ENCODE assay signal across 8 cellular contexts in genomic region chr15:74375303-74375693, GRCh38. TPM values are rescaled to one million over a fixed set of nuclear protein-coding genes. Genes with fewer than 3 reads are reported as not detected.
DNase-seq lines count a peak whose midpoint lies in the region; ATAC-seq and TF ChIP-seq lines count a peak whose summit lies in the region.

No MANE protein-coding gene starts in this region.

- TF ChIP-seq CTCF in CD8-positive, alpha-beta T cell (IDR thresholded peaks at IDR 0.05), result peak; percentile 59
- TF ChIP-seq CTCF in colonic mucosa (IDR thresholded peaks at IDR 0.05), result peak; percentile 89
- peak; percentile 64 to 87 for TF ChIP-seq CTCF in left lung (IDR thresholded peaks at IDR 0.05)

- no peaks in the 10 kb centered on the region for H3K36me3 ChIP-seq in CD8-positive, alpha-beta T cell (ENCODE audit: insufficient read depth, low read length)
- no peaks in the 10 kb centered on the region for H3K36me3 ChIP-seq in colonic mucosa
- H3K36me3 ChIP-seq in left lung, result no peaks in the 10 kb centered on the region

- H3K27me3 ChIP-seq in CD8-positive, alpha-beta T cell (ENCODE audit: insufficient read depth, low read length), result no peaks in the 10 kb centered on the region
- H3K27me3 ChIP-seq in colonic mucosa (no peaks in the 10 kb centered on the region), left lung (peaks cover 0 to 10% of the 10 kb centered on the region in 2 donors)

- DNase-seq in CD8-positive, alpha-beta T cell, result peak; percentile 62 to 87 (median 81)
- DNase-seq in NCI-H526 treated with DMSO at 0.1 percent for 48 hours (lab: John Stamatoyannopoulos, UW) (peak; percentile 56), colonic mucosa (peak; percentile 89), left lung (peak in 1 of 2 donors; percentile 77)
- DNase-seq in activated CD4-positive, alpha-beta T cell treated with anti-CD3 and anti-CD28 coated beads for 48 hours, result peak; percentile 93
- peak; percentile 67 to 77 (median 76) for DNase-seq in stimulated activated CD4-positive, alpha-beta T cell treated with anti-CD3 and anti-CD28 coated beads, TNF-alpha, amount 100 ng/mL, for 4 hours (ENCODE audit: low read depth in 3 of 3)

- no peak overlapping the region for H3K27ac Mint-ChIP-seq in CD8-positive, alpha-beta T cell

- no peak overlapping the region for H3K4me3 ChIP-seq in CD8-positive, alpha-beta T cell (ENCODE audit: low read depth, low read length)
- H3K4me3 ChIP-seq in colonic mucosa (no peak overlapping the region), left lung (no peak overlapping the region)

- H3K9ac ChIP-seq in colonic mucosa (ENCODE audit: low read depth in 2 of 2, low read length in 2 of 2), result no peak overlapping the region

- intact Hi-C loops in CD8-positive, alpha-beta T cell (cut with DNase I, micrococcal nuclease), result loop anchor here (2.0 to 10.0 kb wide), 4 partner anchors 166 to 830 kb away; partner anchors contain the start of genes ARID3B (in 1 of the 2), C15orf39 (in 1 of the 2) and SCAMP5 (in 1 of the 2)
- intact Hi-C loops in colonic mucosa (cut with DNase I) (loop anchor here (2.0 to 10.0 kb wide), 3 partner anchors 62 to 390 kb away; no protein-coding TSS in a partner anchor), left lung (cut with DNase I) (loop anchor here in 1 of 2 donors (5.0 kb wide), 1 partner anchor 382 kb away; no protein-coding TSS in a partner anchor)

- peak; percentile 23 for ATAC-seq in CD8-positive, alpha-beta T cell
- ATAC-seq in HG03175 (IDR thresholded peaks at IDR 0.05; ENCODE audit: unreplicated experiment) (peak; percentile 54), left lung (peak; percentile 68), GM19324 (IDR thresholded peaks at IDR 0.05; ENCODE audit: low FRiP score, unreplicated experiment) (no peak)

- H3K9me3 ChIP-seq in CD8-positive, alpha-beta T cell (ENCODE audit: low read length), result no peaks in the 10 kb centered on the region
- H3K9me3 ChIP-seq in colonic mucosa (no peaks in the 10 kb centered on the region), left lung (no peaks in the 10 kb centered on the region)

- CTCF ChIA-PET in CD8-positive, alpha-beta T cell (lab: Charles Lee), result interaction anchor here (0.7 to 17.3 kb wide), 19 partner anchors 11 to 406 kb away, joined by 3 to 717 read pairs (median 4); partner anchors contain the start of genes CSK and SEMA7A

- H3K36me3 Mint-ChIP-seq in CD8-positive, alpha-beta T cell, result no peaks in the 10 kb centered on the region

- peaks cover 15% of the 10 kb centered on the region for H3K4me1 ChIP-seq in CD8-positive, alpha-beta T cell (ENCODE audit: insufficient read depth, low read length)
- H3K4me1 ChIP-seq in colonic mucosa (no peaks in the 10 kb centered on the region), left lung (peaks cover 0 to 10% of the 10 kb centered on the region in 2 donors)

- peak overlapping the region; percentile 82 for H3K4me3 Mint-ChIP-seq in CD8-positive, alpha-beta T cell

- peaks cover 2% of the 10 kb centered on the region for H3K27me3 Mint-ChIP-seq in CD8-positive, alpha-beta T cell (ENCODE audit: low read depth)

- no peaks in the 10 kb centered on the region for H3K9me3 Mint-ChIP-seq in CD8-positive, alpha-beta T cell

- H3K27ac ChIP-seq in CD8-positive, alpha-beta T cell (ENCODE audit: low read depth, low read length), result no peak overlapping the region
- H3K27ac ChIP-seq in colonic mucosa (no peak overlapping the region), left lung (no peak overlapping the region)

- POLR2A ChIA-PET in CD8-positive, alpha-beta T cell (lab: Charles Lee), result interaction anchor here (1.0 kb wide), 1 partner anchor 114 kb away, joined by 3 read pairs; no protein-coding TSS in a partner anchor

- H3K4me1 Mint-ChIP-seq in CD8-positive, alpha-beta T cell (ENCODE audit: low read depth), result peaks cover 17% of the 10 kb centered on the region

RNA-seq across cellular contexts. Expression of gene CYP11A1, which starts 7.9 kb away (rescaled TPM):
- not detected for total RNA-seq in CD8-positive, alpha-beta T cell
- total RNA-seq in colonic mucosa (1 to 10 TPM in 1 of 2 donors, not detected in 1; 1.3 TPM), left lung (under 1 TPM; 0.34 to 0.64 TPM)

RNA-seq across cellular contexts. Expression of gene SEMA7A, which starts 58.5 kb away (rescaled TPM):
- total RNA-seq in CD8-positive, alpha-beta T cell, result 1 to 10 TPM; 8.8 to 9.4 TPM
- total RNA-seq in colonic mucosa (1 to 10 TPM; 1.8 to 2.0 TPM), left lung (1 to 10 TPM; 4.7 to 7.8 TPM)
